25 cellular contexts compared by ENCODE assay signal in genomic region chr13:111267205-111267604, GRCh38. TPM values are rescaled to one million over a fixed set of nuclear protein-coding genes. Genes with fewer than 3 reads are reported as not detected.
"Had no signal": no experiment of that assay in that cellular context is flagged by ENCODE, and none has a peak within 500 bp of the region (broad histone marks: within the 10 kb centered on the region; RNA-seq: fewer than 3 reads in every experiment).

No MANE protein-coding gene starts in this region.

- H3K9me3 ChIP-seq: heart left ventricle, vagina had no signal

- H3K36me3 Mint-ChIP-seq: natural killer cell treated with Interleukin-12 subunit alpha and Interleukin-12 subunit beta and Interleukin-15 and Interleukin-18, amount 100 ng/mL, for 72 hours had no signal

- H3K27me3 ChIP-seq: brain microvascular endothelial cell, heart left ventricle, vagina had no signal

- H3K27ac Mint-ChIP-seq: activated T-helper 17 cell treated with anti-CD3 and anti-CD28 coated beads, Interleukin-2, amount 50 U/mL, for 72 hours; stimulated activated naive CD8-positive, alpha-beta T cell treated with anti-CD3 and anti-CD28 coated beads, Interleukin-15, amount 100 ng/mL, for 72 hours had no signal

- H3K27me3 Mint-ChIP-seq: activated T-helper 17 cell treated with anti-CD3 and anti-CD28 coated beads, Interleukin-2, amount 50 U/mL, for 72 hours; natural killer cell treated with Interleukin-12 subunit alpha and Interleukin-12 subunit beta and Interleukin-15 and Interleukin-18, amount 100 ng/mL, for 72 hours; stimulated activated naive CD8-positive, alpha-beta T cell treated with anti-CD3 and anti-CD28 coated beads, Interleukin-15, amount 100 ng/mL, for 72 hours had no signal

- H3K9me3 Mint-ChIP-seq: activated T-helper 17 cell treated with anti-CD3 and anti-CD28 coated beads, Interleukin-2, amount 50 U/mL, for 72 hours; natural killer cell treated with Interleukin-12 subunit alpha and Interleukin-12 subunit beta and Interleukin-15 and Interleukin-18, amount 100 ng/mL, for 72 hours; stimulated activated naive CD8-positive, alpha-beta T cell treated with anti-CD3 and anti-CD28 coated beads, Interleukin-15, amount 100 ng/mL, for 72 hours had no signal

- ATAC-seq: activated T-helper 17 cell treated with anti-CD3 and anti-CD28 coated beads, Interleukin-2, amount 50 U/mL, for 72 hours; heart left ventricle; left ventricle myocardium superior; natural killer cell treated with Interleukin-12 subunit alpha and Interleukin-12 subunit beta and Interleukin-15 and Interleukin-18, amount 100 ng/mL, for 72 hours; stimulated activated naive CD8-positive, alpha-beta T cell treated with anti-CD3 and anti-CD28 coated beads, Interleukin-15, amount 100 ng/mL, for 72 hours had no signal

- H3K27ac ChIP-seq: brain microvascular endothelial cell, heart left ventricle, vagina had no signal

- DNase-seq: activated CD4-positive, alpha-beta T cell treated with anti-CD3 and anti-CD28 coated beads, Interleukin-2, amount 50 U/mL, for 4 hours; activated naive CD4-positive, alpha-beta T cell; activated T-cell treated with anti-CD3 and anti-CD28 coated beads for 4 hours; aorta; brain microvascular endothelial cell; central memory CD4-positive, alpha-beta T cell; erythroblast; heart left ventricle; left ventricle myocardium superior; mesenchymal stem cell; nucleus accumbens; posterior cingulate gyrus; retina; stimulated activated CD4-positive, alpha-beta T cell treated with anti-CD3 and anti-CD28 coated beads, Interleukin-12 subunit alpha, Interleukin-12 subunit beta, amount 100 ng/mL, for 4 hours; stimulated activated CD4-positive, alpha-beta T cell treated with anti-CD3 and anti-CD28 coated beads, Interleukin-1b, Interleukin-23, amount 100 ng/mL, for 48 hours; stimulated activated CD8-positive, alpha-beta memory T cell treated with anti-CD3 and anti-CD28 coated beads, Interleukin-4, amount 100 ng/mL, for 48 hours; stimulated activated naive CD8-positive, alpha-beta T cell treated with anti-CD3 and anti-CD28 coated beads, Interleukin-15, amount 100 ng/mL, for 72 hours; trophoblast cell had no signal

- H3K4me3 ChIP-seq: heart left ventricle, vagina had no signal

- H3K4me3 Mint-ChIP-seq: activated T-helper 17 cell treated with anti-CD3 and anti-CD28 coated beads, Interleukin-2, amount 50 U/mL, for 72 hours; natural killer cell treated with Interleukin-12 subunit alpha and Interleukin-12 subunit beta and Interleukin-15 and Interleukin-18, amount 100 ng/mL, for 72 hours; stimulated activated naive CD8-positive, alpha-beta T cell treated with anti-CD3 and anti-CD28 coated beads, Interleukin-15, amount 100 ng/mL, for 72 hours had no signal

RNA-seq across cellular contexts. Expression of gene TEX29, which starts 53.2 kb away (rescaled TPM):
- total RNA-seq: activated CD8-positive, alpha-beta memory T cell treated with anti-CD3 and anti-CD28 coated beads for 36 hours; frontal cortex; kidney epithelial cell; temporal lobe had no signal
